ENCODE assay signal across 32 cellular contexts in genomic region chr12:14825256-14825655, GRCh38. TPM values are rescaled to one million over a fixed set of nuclear protein-coding genes. Genes with fewer than 3 reads are reported as not detected.
"Had no signal": no experiment of that assay in that cellular context is flagged by ENCODE, and none has a peak within 500 bp of the region (broad histone marks: within the 10 kb centered on the region; RNA-seq: fewer than 3 reads in every experiment).

No MANE protein-coding gene starts in this region.

- DNase-seq: activated B cell treated with CpG ODN at 0.5 μM for 24 hours; activated CD4-positive, alpha-beta T cell treated with anti-CD3 and anti-CD28 coated beads for 36 hours; activated CD4-positive, alpha-beta T cell treated with anti-CD3 and anti-CD28 coated beads, Interleukin-2, amount 50 U/mL, for 4 hours; activated CD8-positive, alpha-beta memory T cell treated with anti-CD3 and anti-CD28 coated beads for 24 hours; activated CD8-positive, alpha-beta memory T cell treated with anti-CD3 and anti-CD28 coated beads, Interleukin-2, amount 50 U/mL, for 4 hours; activated naive CD4-positive, alpha-beta T cell treated with Interleukin-2 at 50 U/mL for 16 hours; activated naive CD8-positive, alpha-beta T cell treated with anti-CD3 and anti-CD28 coated beads, Interleukin-2, amount 10 ng/mL, durations not matched to agents 7 days and 5 days; activated T-cell treated with anti-CD3 and anti-CD28 coated beads, Interleukin-2, amount 50 U/mL, for 48 hours; amygdala; body of pancreas; central memory CD4-positive, alpha-beta T cell; cortex of kidney; endodermal cell; glutamatergic neuron; immature natural killer cell; kidney glomerular epithelial cell; left lung; midbrain; natural killer cell; retina; stimulated activated CD4-positive, alpha-beta T cell treated with anti-CD3 and anti-CD28 coated beads, Interleukin-4, amount 100 ng/mL, for 24 hours; stimulated activated naive CD4-positive, alpha-beta T cell treated with Interleukin-2 at 50 U/mL for 16 hours; T1000; tibial artery had no signal

- H3K4me3 ChIP-seq: body of pancreas, hepatocyte, left lung, lung, tibial artery had no signal

- ATAC-seq: body of pancreas, left lung, natural killer cell had no signal

- H3K4me1 Mint-ChIP-seq: activated B cell treated with CpG ODN at 0.5 μM for 24 hours; activated naive CD8-positive, alpha-beta T cell treated with anti-CD3 and anti-CD28 coated beads, Interleukin-2, amount 10 ng/mL, durations not matched to agents 7 days and 5 days; endodermal cell; immature natural killer cell; natural killer cell had no signal

- H3K36me3 Mint-ChIP-seq: activated naive CD8-positive, alpha-beta T cell treated with anti-CD3 and anti-CD28 coated beads, Interleukin-2, amount 10 ng/mL, durations not matched to agents 7 days and 5 days; immature natural killer cell; natural killer cell had no signal

- H3K4me3 Mint-ChIP-seq: activated B cell treated with CpG ODN at 0.5 μM for 24 hours; activated CD4-positive, alpha-beta T cell treated with anti-CD3 and anti-CD28 coated beads for 36 hours; activated naive CD8-positive, alpha-beta T cell treated with anti-CD3 and anti-CD28 coated beads, Interleukin-2, amount 10 ng/mL, durations not matched to agents 7 days and 5 days; endodermal cell; immature natural killer cell; natural killer cell; T-helper 1 cell treated with Interleukin-12 subunit alpha and Interleukin-12 subunit beta and Interleukin-4 antibody, amounts not matched to agents 30 μg/mL and 1 μg/mL, for 36 hours had no signal

- H3K27me3 Mint-ChIP-seq: activated B cell treated with CpG ODN at 0.5 μM for 24 hours; activated CD4-positive, alpha-beta T cell treated with anti-CD3 and anti-CD28 coated beads for 36 hours; progenitor cell of endocrine pancreas had no signal

- H3K27ac Mint-ChIP-seq: activated B cell treated with CpG ODN at 0.5 μM for 24 hours; activated CD4-positive, alpha-beta T cell treated with anti-CD3 and anti-CD28 coated beads for 36 hours; activated naive CD8-positive, alpha-beta T cell treated with anti-CD3 and anti-CD28 coated beads, Interleukin-2, amount 10 ng/mL, durations not matched to agents 7 days and 5 days; endodermal cell; immature natural killer cell; natural killer cell; progenitor cell of endocrine pancreas had no signal

- H3K27ac ChIP-seq: body of pancreas, hepatocyte, left lung had no signal

- H3K9me3 Mint-ChIP-seq: activated B cell treated with CpG ODN at 0.5 μM for 24 hours; activated naive CD8-positive, alpha-beta T cell treated with anti-CD3 and anti-CD28 coated beads, Interleukin-2, amount 10 ng/mL, durations not matched to agents 7 days and 5 days; endodermal cell; immature natural killer cell; natural killer cell; T-helper 1 cell treated with Interleukin-12 subunit alpha and Interleukin-12 subunit beta and Interleukin-4 antibody, amounts not matched to agents 30 μg/mL and 1 μg/mL, for 36 hours had no signal

RNA-seq across cellular contexts. Expression of gene SMCO3, which starts 11.3 kb away (rescaled TPM):
- total RNA-seq: activated B cell treated with CpG ODN at 0.5 μM for 24 hours; activated CD4-positive, alpha-beta T cell treated with anti-CD3 and anti-CD28 coated beads for 36 hours; activated naive CD8-positive, alpha-beta T cell treated with anti-CD3 and anti-CD28 coated beads, Interleukin-2, amount 10 ng/mL, durations not matched to agents 7 days and 5 days; endodermal cell; epithelial cell of proximal tubule; natural killer cell; osteocyte; progenitor cell of endocrine pancreas had no signal

RNA-seq across cellular contexts. Expression of gene ART4, which starts 18.1 kb away (rescaled TPM):
- total RNA-seq: activated B cell treated with CpG ODN at 0.5 μM for 24 hours; activated CD4-positive, alpha-beta T cell treated with anti-CD3 and anti-CD28 coated beads for 36 hours; activated naive CD8-positive, alpha-beta T cell treated with anti-CD3 and anti-CD28 coated beads, Interleukin-2, amount 10 ng/mL, durations not matched to agents 7 days and 5 days; endodermal cell; epithelial cell of proximal tubule; fibroblast of lung; frontal cortex; natural killer cell; osteocyte had no signal
- polyA plus RNA-seq: fibroblast of lung, immature natural killer cell had no signal
